In the genomic region with DNA sequence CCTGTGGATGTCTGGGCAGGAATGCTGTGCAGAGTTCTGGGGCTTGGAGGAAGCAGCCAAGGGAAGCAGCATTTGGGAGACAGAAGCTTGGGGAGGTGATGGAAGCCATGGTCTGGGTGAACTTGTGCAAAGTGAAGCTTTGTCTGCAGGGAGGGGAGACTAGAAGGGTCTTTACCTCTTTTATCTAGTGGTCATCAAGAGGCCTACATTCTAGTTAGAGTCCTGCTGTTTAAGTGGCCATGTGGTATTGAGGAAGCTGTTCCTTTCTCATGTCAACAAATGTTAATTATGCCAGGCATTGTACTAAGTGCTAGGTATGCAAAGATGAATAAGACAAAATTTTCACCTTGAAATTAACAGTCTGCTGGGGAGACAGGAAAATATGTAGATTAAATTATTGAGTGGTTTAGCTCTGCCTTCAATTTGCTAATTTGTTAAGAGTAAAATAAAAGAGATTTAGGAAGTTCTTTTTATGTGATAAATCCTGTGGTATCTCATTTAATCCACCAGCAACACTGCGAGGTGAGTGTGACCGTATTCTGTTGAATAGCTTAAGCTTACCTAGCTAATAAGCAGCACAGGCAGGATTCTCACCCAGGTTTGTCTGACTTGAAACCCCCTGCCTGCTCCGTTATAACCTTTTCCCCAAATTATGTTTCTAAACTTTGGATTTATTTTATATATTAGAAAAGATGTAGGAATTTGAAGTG, we compare ENCODE assay signal across 25 cellular contexts. TPM values are rescaled to one million over a fixed set of nuclear protein-coding genes. Genes with fewer than 3 reads are reported as not detected.
DNase-seq lines count a peak whose midpoint lies in the region; ATAC-seq lines count a peak whose summit lies in the region.
"Had no signal": no experiment of that assay in that cellular context is flagged by ENCODE, and none has a peak within 500 bp of the region (broad histone marks: within the 10 kb centered on the region; RNA-seq: fewer than 3 reads in every experiment).

No MANE protein-coding gene starts in this region.

- H3K27me3 ChIP-seq in iPS-20b (ENCODE audit: insufficient read depth, low read length) = no peaks in the 10 kb centered on the region
- H3K27me3 ChIP-seq: BE2C, brain microvascular endothelial cell, colonic mucosa, heart right ventricle, SJSA1, transverse colon had no signal

- DNase-seq in activated T-cell treated with anti-CD3 and anti-CD28 coated beads, Interleukin-2, amount 50 U/mL, for 72 hours = no peak
- no peak for DNase-seq in activated T-cell treated with anti-CD3 and anti-CD28 coated beads, Interleukin-2, amount 50 U/mL, for 48 hours
- peak; percentile 22 for DNase-seq in SK-N-DZ (ENCODE audit: low spot score)
- DNase-seq in stimulated activated naive B cell treated with anti-CD40 and anti-IgM and Interleukin-4, amounts not matched to agents 10 μg/mL and 1 μg/mL and 100 μg/mL, for 72 hours = no peak
- no peak for DNase-seq in NCI-H1092 (lab: John Stamatoyannopoulos, UW)
- DNase-seq: activated CD4-positive, alpha-beta T cell treated with anti-CD3 and anti-CD28 coated beads, Interleukin-2, amount 50 U/mL, for 1 hour; activated gamma-delta T cell; BE2C; brain microvascular endothelial cell; Calu3; colonic mucosa; heart right ventricle; left ventricle myocardium inferior; NCI-H1092 treated with DMSO at 0.1 percent for 48 hours; NCI-H2029 treated with DMSO at 0.1 percent for 48 hours; NCI-H345; stimulated activated CD4-positive, alpha-beta T cell treated with anti-CD3 and anti-CD28 coated beads, Interleukin-2, amount 100 ng/mL, for 24 hours; stimulated activated naive CD8-positive, alpha-beta T cell treated with anti-CD3 and anti-CD28 coated beads, Interleukin-15, Interleukin-2, amounts not matched to agents 100 U/mL and 50 U/mL, for 24 hours; transverse colon had no signal

- no peak overlapping the region for H3K9ac ChIP-seq in iPS-20b (ENCODE audit: low read depth, low read length)

- ATAC-seq in activated T-cell treated with anti-CD3 and anti-CD28 coated beads, Interleukin-2, amount 50 U/mL, for 72 hours (replicated peaks in 1 of 2) = no peak
- no peak for ATAC-seq in stimulated activated naive B cell treated with anti-CD40 and anti-IgM and Interleukin-4, amounts not matched to agents 10 μg/mL and 1 μg/mL and 100 μg/mL, for 72 hours (replicated peaks)
- ATAC-seq in HG03039 (IDR thresholded peaks at IDR 0.05; ENCODE audit: unreplicated experiment) (no peak), HG03521 (IDR thresholded peaks at IDR 0.05; ENCODE audit: unreplicated experiment) (no peak)
- ATAC-seq: stimulated activated naive CD8-positive, alpha-beta T cell treated with anti-CD3 and anti-CD28 coated beads, Interleukin-15, Interleukin-2, amounts not matched to agents 100 U/mL and 50 U/mL, for 24 hours had no signal

- peak overlapping the region; percentile 26; the same call in 1 of the 2 replicates for H3K4me3 ChIP-seq in iPS-20b (ENCODE audit: low read length)
- H3K4me3 ChIP-seq: colonic mucosa, heart right ventricle, left ventricle myocardium inferior, prostate gland, SJSA1, transverse colon had no signal

- H3K27me3 Mint-ChIP-seq in activated T-cell treated with anti-CD3 and anti-CD28 coated beads, Interleukin-2, amount 50 U/mL, for 72 hours (ENCODE audit: low read depth) = no peaks in the 10 kb centered on the region
- H3K27me3 Mint-ChIP-seq in stimulated activated naive B cell treated with anti-CD40 and anti-IgM and Interleukin-4, amounts not matched to agents 10 μg/mL and 1 μg/mL and 100 μg/mL, for 72 hours = no peaks in the 10 kb centered on the region

- H3K36me3 Mint-ChIP-seq in activated T-cell treated with anti-CD3 and anti-CD28 coated beads, Interleukin-2, amount 50 U/mL, for 72 hours (ENCODE audit: insufficient read depth in 2 of 2) = no peaks in the 10 kb centered on the region
- H3K36me3 Mint-ChIP-seq in stimulated activated naive B cell treated with anti-CD40 and anti-IgM and Interleukin-4, amounts not matched to agents 10 μg/mL and 1 μg/mL and 100 μg/mL, for 72 hours = peaks cover 10 to 12% of the 10 kb centered on the region in 2 donors

- H3K27ac Mint-ChIP-seq in activated T-cell treated with anti-CD3 and anti-CD28 coated beads, Interleukin-2, amount 50 U/mL, for 72 hours = peak overlapping the region; percentile 0
- H3K27ac Mint-ChIP-seq in stimulated activated naive B cell treated with anti-CD40 and anti-IgM and Interleukin-4, amounts not matched to agents 10 μg/mL and 1 μg/mL and 100 μg/mL, for 72 hours = peak overlapping the region; percentile 75
- H3K27ac Mint-ChIP-seq: T-helper 1 cell treated with Interleukin-12 subunit alpha and Interleukin-12 subunit beta and Interleukin-4 antibody, amounts not matched to agents 30 μg/mL and 1 μg/mL, for 36 hours had no signal

- H3K9me3 Mint-ChIP-seq in activated T-cell treated with anti-CD3 and anti-CD28 coated beads, Interleukin-2, amount 50 U/mL, for 72 hours = no peaks in the 10 kb centered on the region
- H3K9me3 Mint-ChIP-seq in stimulated activated naive B cell treated with anti-CD40 and anti-IgM and Interleukin-4, amounts not matched to agents 10 μg/mL and 1 μg/mL and 100 μg/mL, for 72 hours = peaks cover 0 to 1% of the 10 kb centered on the region in 2 donors
- H3K9me3 Mint-ChIP-seq: T-helper 1 cell treated with Interleukin-12 subunit alpha and Interleukin-12 subunit beta and Interleukin-4 antibody, amounts not matched to agents 30 μg/mL and 1 μg/mL, for 36 hours had no signal

- H3K9me3 ChIP-seq in iPS-20b (ENCODE audit: insufficient read depth, low read depth, low read length) = no peaks in the 10 kb centered on the region
- H3K9me3 ChIP-seq: BE2C, colonic mucosa, heart right ventricle, left ventricle myocardium inferior, prostate gland, SJSA1, transverse colon had no signal

- H3K36me3 ChIP-seq in iPS-20b (ENCODE audit: insufficient read depth, low read depth, low read length) = no peaks in the 10 kb centered on the region
- H3K36me3 ChIP-seq: BE2C, brain microvascular endothelial cell, colonic mucosa, heart right ventricle, left ventricle myocardium inferior, prostate gland, SJSA1, transverse colon had no signal

- H3K4me1 Mint-ChIP-seq in activated T-cell treated with anti-CD3 and anti-CD28 coated beads, Interleukin-2, amount 50 U/mL, for 72 hours (ENCODE audit: low read depth) = peaks cover 70% of the 10 kb centered on the region
- peaks cover 59 to 81% of the 10 kb centered on the region in 2 donors for H3K4me1 Mint-ChIP-seq in stimulated activated naive B cell treated with anti-CD40 and anti-IgM and Interleukin-4, amounts not matched to agents 10 μg/mL and 1 μg/mL and 100 μg/mL, for 72 hours

- no peak overlapping the region for H3K27ac ChIP-seq in iPS-20b (ENCODE audit: low read length)
- H3K27ac ChIP-seq: brain microvascular endothelial cell, colonic mucosa, heart right ventricle, left ventricle myocardium inferior, prostate gland, SJSA1, transverse colon had no signal

- no peak overlapping the region for H3K4me3 Mint-ChIP-seq in activated T-cell treated with anti-CD3 and anti-CD28 coated beads, Interleukin-2, amount 50 U/mL, for 72 hours
- no peak overlapping the region for H3K4me3 Mint-ChIP-seq in stimulated activated naive B cell treated with anti-CD40 and anti-IgM and Interleukin-4, amounts not matched to agents 10 μg/mL and 1 μg/mL and 100 μg/mL, for 72 hours
- H3K4me3 Mint-ChIP-seq: T-helper 1 cell treated with Interleukin-12 subunit alpha and Interleukin-12 subunit beta and Interleukin-4 antibody, amounts not matched to agents 30 μg/mL and 1 μg/mL, for 36 hours had no signal

- peaks cover 24% of the 10 kb centered on the region for H3K4me1 ChIP-seq in iPS-20b (ENCODE audit: insufficient read depth, low read length)
- H3K4me1 ChIP-seq: colonic mucosa, prostate gland had no signal

RNA-seq across cellular contexts. Expression of a gene that starts 43.1 kb away (rescaled TPM):
- total RNA-seq in activated T-cell treated with anti-CD3 and anti-CD28 coated beads, Interleukin-2, amount 50 U/mL, for 72 hours = 10 to 100 TPM; 62.9 to 71.6 TPM
- 20.0 and 22.4 TPM in 2 replicates for polyA plus RNA-seq in SK-N-DZ (2014; cell fraction: cytosol; rRNA removed)
- polyA plus RNA-seq in SK-N-DZ (2014; cell fraction: nucleus; rRNA removed) = 19.8 and 26.1 TPM in 2 replicates
